In genomic region chr14:76313861-76314260, GRCh38 we compare ENCODE assay signal across 19 cellular contexts.
DNase-seq lines count a peak whose midpoint lies in the region; TF ChIP-seq lines count a peak whose summit lies in the region.
"Had no signal": no experiment of that assay in that cellular context is flagged by ENCODE, and none has a peak within 500 bp of the region (broad histone marks: within the 10 kb centered on the region; RNA-seq: fewer than 3 reads in every experiment).

No MANE protein-coding gene starts in this region.

- H3K9me3 Mint-ChIP-seq in brain = peaks cover 0 to 5% (median 0%) of the 10 kb centered on the region in 5 experiments
- H3K9me3 Mint-ChIP-seq in mesothelial cell of epicardium = no peaks in the 10 kb centered on the region
- H3K9me3 Mint-ChIP-seq: CD4-positive, alpha-beta T cell had no signal

- H3K27ac ChIP-seq in A673 (ENCODE audit: low read depth, low read length, poor library complexity, severe bottlenecking) = no peak overlapping the region
- H3K27ac ChIP-seq in HEK293 (ENCODE audit: extremely low read depth, low read depth, low read length) = no peak overlapping the region

- no peak overlapping the region for H3K4me3 ChIP-seq in A673 (ENCODE audit: low read depth, low read length, poor library complexity, severe bottlenecking)
- H3K4me3 ChIP-seq in HEK293 (ENCODE audit: low read depth, low read length) = no peak overlapping the region
- H3K4me3 ChIP-seq: MG63 had no signal

- H3K36me3 ChIP-seq in A673 (ENCODE audit: insufficient read depth, low read length, poor library complexity, severe bottlenecking) (no peaks in the 10 kb centered on the region), HEK293 (ENCODE audit: control insufficient read depth in 2 of 2, insufficient read depth in 1 of 2, low read length in 2 of 2) (no peaks in the 10 kb centered on the region)
- H3K36me3 ChIP-seq: MG63 had no signal

- H3K4me1 Mint-ChIP-seq in brain = peaks cover 54% of the 10 kb centered on the region
- H3K4me1 Mint-ChIP-seq in mesothelial cell of epicardium = peaks cover 43% of the 10 kb centered on the region

- H3K9me3 ChIP-seq in A673 (ENCODE audit: low read depth, low read length, poor library complexity, severe bottlenecking) = no peaks in the 10 kb centered on the region
- no peaks in the 10 kb centered on the region for H3K9me3 ChIP-seq in HEK293 (ENCODE audit: control insufficient read depth, insufficient read depth, low read depth, low read length)
- H3K9me3 ChIP-seq: MG63, SK-N-SH had no signal

- no TSS peak for BruUV-seq in A673 (replicated peaks; lab: Mats Ljungman, UMichigan)

- H3K27ac Mint-ChIP-seq in brain (peak overlapping the region in 4 of 5 experiments; percentile 5 to 85 (median 56)), mesothelial cell of epicardium (peak overlapping the region; percentile 25)
- H3K27ac Mint-ChIP-seq: B cell; CD4-positive, alpha-beta T cell had no signal

- DNase-seq in A673 (ENCODE audit: low spot score) (peak; percentile 93), mesothelial cell of epicardium (ENCODE audit: low spot score in 2 of 2, unreplicated experiment in 2 of 2) (no peak), GF-D8 (lab: John Stamatoyannopoulos, UW) (no peak), NCI-H510A treated with DMSO at 0.1 percent for 48 hours (lab: John Stamatoyannopoulos, UW) (no peak)
- DNase-seq in effector CD4-positive, alpha-beta T cell = no peak
- DNase-seq: ACHN; Calu3; CD4-positive, alpha-beta T cell; DMS79 treated with DMSO at 0.1 percent for 48 hours; GDM1; GOT3; MG63; NCI-H1092 treated with DMSO at 0.1 percent for 48 hours; NCI-H1930; NCI-H526; SK-N-SH had no signal

- CTCF ChIA-PET in A673 (lab: Charles Lee) = interaction anchor here (0.7 kb wide), 1 partner anchor 89 kb away, joined by 3 read pairs; no protein-coding TSS in a partner anchor
- CTCF ChIA-PET in HEK293 (lab: Yijun Ruan, JAX) = interaction anchor here (0.6 kb wide), 1 partner anchor 8 kb away, joined by 4 read pairs; no protein-coding TSS in a partner anchor

- H3K4me3 Mint-ChIP-seq in brain (peak overlapping the region in 3 of 5 experiments; percentile 27 to 69 (median 50)), mesothelial cell of epicardium (no peak overlapping the region)
- H3K4me3 Mint-ChIP-seq: B cell; CD4-positive, alpha-beta T cell had no signal

- intact Hi-C loops in A673 (cut with micrococcal nuclease; ENCODE audit: unreplicated experiment) = no loop called here

- TF ChIP-seq CTCF in A673 (conservative IDR thresholded peaks at IDR 0.05; ENCODE audit: low read depth, low read length) (no peak), HEK293 (tag by site-specific recombination; IDR thresholded peaks at IDR 0.05) (no peak), brain (conservative IDR thresholded peaks at IDR 0.05) (no peak), mesothelial cell of epicardium (IDR thresholded peaks at IDR 0.05; ENCODE audit: unreplicated experiment) (no peak)

- H3K36me3 Mint-ChIP-seq in brain = no peaks in the 10 kb centered on the region
- no peaks in the 10 kb centered on the region for H3K36me3 Mint-ChIP-seq in mesothelial cell of epicardium

- POLR2A ChIA-PET in A673 (lab: Charles Lee; ENCODE audit: low non-redundant PET) (interaction anchor here (0.6 to 0.7 kb wide), 2 partner anchors 343 to 472 kb away, joined by 3 to 7 read pairs; no protein-coding TSS in a partner anchor), HEK293 (lab: Yijun Ruan, JAX) (interaction anchor here (0.9 kb wide), 1 partner anchor 884 kb away, joined by 3 read pairs; no protein-coding TSS in a partner anchor)

- H3K27me3 ChIP-seq in A673 (replicated peaks; ENCODE audit: insufficient read depth, low read depth, low read length, poor library complexity) = peaks cover 73% of the 10 kb centered on the region
- H3K27me3 ChIP-seq: MG63 had no signal

- H3K27me3 Mint-ChIP-seq in brain = peaks cover 43% of the 10 kb centered on the region
- H3K27me3 Mint-ChIP-seq in mesothelial cell of epicardium (ENCODE audit: low read depth) = peaks cover 39% of the 10 kb centered on the region

- peaks cover 27% of the 10 kb centered on the region for H3K4me1 ChIP-seq in A673 (ENCODE audit: insufficient read depth, low read length, poor library complexity, severe bottlenecking)
- peaks cover 9% of the 10 kb centered on the region; the same call in 1 of the 2 replicates for H3K4me1 ChIP-seq in HEK293 (ENCODE audit: control insufficient read depth, insufficient read depth, low read length)

TF ChIP-seq in HEK293, 187 proteins besides CTCF, POLR2A, EP300 and RAD21:
- TF ChIP-seq SCRT1 (tag by site-specific recombination; IDR thresholded peaks at IDR 0.05; ENCODE audit: borderline replicate concordance) (no peak), ZBTB44 (tag by site-specific recombination; IDR thresholded peaks at IDR 0.05) (0 out of 2 replicates have a peak, but pooled peaks have one; percentile 22), OSR2 (tag by site-specific recombination; IDR thresholded peaks at IDR 0.05) (0 out of 2 replicates have a peak, but pooled peaks have one; percentile 36), ZNF596 (tag by site-specific recombination; IDR thresholded peaks at IDR 0.05) (0 out of 2 replicates have a peak, but pooled peaks have one; percentile 26), GFI1B (tag by site-specific recombination; IDR thresholded peaks at IDR 0.05) (no peak), PRDM6 (tag by site-specific recombination; IDR thresholded peaks at IDR 0.05) (peak; percentile 87)
- TF ChIP-seq, protein P1, sequence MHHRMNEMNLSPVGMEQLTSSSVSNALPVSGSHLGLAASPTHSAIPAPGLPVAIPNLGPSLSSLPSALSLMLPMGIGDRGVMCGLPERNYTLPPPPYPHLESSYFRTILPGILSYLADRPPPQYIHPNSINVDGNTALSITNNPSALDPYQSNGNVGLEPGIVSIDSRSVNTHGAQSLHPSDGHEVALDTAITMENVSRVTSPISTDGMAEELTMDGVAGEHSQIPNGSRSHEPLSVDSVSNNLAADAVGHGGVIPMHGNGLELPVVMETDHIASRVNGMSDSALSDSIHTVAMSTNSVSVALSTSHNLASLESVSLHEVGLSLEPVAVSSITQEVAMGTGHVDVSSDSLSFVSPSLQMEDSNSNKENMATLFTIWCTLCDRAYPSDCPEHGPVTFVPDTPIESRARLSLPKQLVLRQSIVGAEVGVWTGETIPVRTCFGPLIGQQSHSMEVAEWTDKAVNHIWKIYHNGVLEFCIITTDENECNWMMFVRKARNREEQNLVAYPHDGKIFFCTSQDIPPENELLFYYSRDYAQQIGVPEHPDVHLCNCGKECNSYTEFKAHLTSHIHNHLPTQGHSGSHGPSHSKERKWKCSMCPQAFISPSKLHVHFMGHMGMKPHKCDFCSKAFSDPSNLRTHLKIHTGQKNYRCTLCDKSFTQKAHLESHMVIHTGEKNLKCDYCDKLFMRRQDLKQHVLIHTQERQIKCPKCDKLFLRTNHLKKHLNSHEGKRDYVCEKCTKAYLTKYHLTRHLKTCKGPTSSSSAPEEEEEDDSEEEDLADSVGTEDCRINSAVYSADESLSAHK (tag by site-specific recombination; IDR thresholded peaks at IDR 0.05) = no peak
